In genomic region chr2:42758751-42759150, GRCh38 we compare ENCODE assay signal across 2 cellular contexts.
TF ChIP-seq lines count a peak whose summit lies in the region.

No MANE protein-coding gene starts in this region.

TF ChIP-seq in A549, 52 proteins besides CTCF, POLR2A, EP300 and RAD21:
- TF ChIP-seq E2F6 (IDR thresholded peaks at IDR 0.05; ENCODE audit: borderline replicate concordance, low read depth) (no peak), ESRRA (IDR thresholded peaks at IDR 0.05; ENCODE audit: borderline replicate concordance, low read length) (no peak), RNF2 (IDR thresholded peaks at IDR 0.05; ENCODE audit: borderline replicate concordance, low read depth) (no peak), JUNB (IDR thresholded peaks at IDR 0.05) (no peak), POLR2AphosphoS2 (conservative IDR thresholded peaks at IDR 0.05; ENCODE audit: low read length) (no peak), BHLHE40 (IDR thresholded peaks at IDR 0.05; ENCODE audit: low read depth, low read length) (no peak), TFCP2L1 (CRISPR knock-in tag; IDR thresholded peaks at IDR 0.05) (no peak), USF2 (IDR thresholded peaks at IDR 0.05) (no peak), CBX8 (IDR thresholded peaks at IDR 0.05) (no peak)
TF ChIP-seq in A549: peak in this region for 0.

TF ChIP-seq in SK-N-SH, 30 proteins besides CTCF, POLR2A, EP300 and RAD21:
- no peak for TF ChIP-seq RFX5 (IDR thresholded peaks at IDR 0.05; ENCODE audit: low read length)
